Comparison of ENCODE assay signal across 19 cellular contexts in the genomic region with DNA sequence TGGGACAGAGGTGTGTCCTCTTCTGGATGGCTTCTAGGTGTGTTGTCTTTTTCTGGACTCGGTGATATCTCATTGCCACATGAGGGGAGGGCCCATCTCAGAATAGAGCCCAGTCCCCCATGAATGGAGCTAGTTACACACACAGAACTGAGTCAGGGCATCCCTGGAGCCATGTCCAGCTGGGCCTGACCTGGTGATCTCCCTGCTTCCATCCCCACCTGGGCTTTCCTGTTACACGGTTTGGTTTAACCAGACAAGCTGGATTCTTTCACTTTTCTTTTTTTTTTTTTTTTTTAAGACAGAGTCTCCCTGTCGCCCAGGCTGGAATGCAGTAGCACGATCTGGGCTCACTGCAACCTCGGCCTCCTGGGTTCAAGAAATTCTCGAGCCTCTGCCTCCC. TPM values are rescaled to one million over a fixed set of nuclear protein-coding genes. Genes with fewer than 3 reads are reported as not detected.
A peak's percentile ranks its signal among the peaks of the same experiment; 100 is the strongest.
DNase-seq lines count a peak whose midpoint lies in the region; ATAC-seq, FAIRE-seq and TF ChIP-seq lines count a peak whose summit lies in the region.
"Had no signal": no experiment of that assay in that cellular context is flagged by ENCODE, and none has a peak within 500 bp of the region (broad histone marks: within the 10 kb centered on the region; RNA-seq: fewer than 3 reads in every experiment).

No MANE protein-coding gene starts in this region.

- FAIRE-seq in endothelial cell of umbilical vein (lab: Jason Lieb, UNC), result no peak
- FAIRE-seq: A204.1 had no signal

- H3K9me3 ChIP-seq in BLaER1 (no peaks in the 10 kb centered on the region), GM23248 (ENCODE audit: low read depth) (no peaks in the 10 kb centered on the region), endothelial cell of umbilical vein (replicated peaks; ENCODE audit: control insufficient read depth, insufficient read depth, low read length) (no peaks in the 10 kb centered on the region), suprapubic skin (no peaks in the 10 kb centered on the region)
- H3K9me3 ChIP-seq: Peyer's patch had no signal

- H3K4me2 ChIP-seq in BLaER1, result peak overlapping the region; percentile 55
- H3K4me2 ChIP-seq in GM23248 (ENCODE audit: unreplicated experiment), result no peak overlapping the region
- no peak overlapping the region for H3K4me2 ChIP-seq in endothelial cell of umbilical vein (ENCODE audit: insufficient read depth, low read length)

- CTCF ChIA-PET in endothelial cell of umbilical vein (lab: Charles Lee), result interaction anchor here (1.2 to 1.4 kb wide), 2 partner anchors 31 to 140 kb away, joined by 3 to 4 read pairs; no protein-coding TSS in a partner anchor

- 83 to 90% methylated on average over 6 of the region's 6 CpGs for WGBS in GM23248 (ENCODE audit: low coverage in 1 of 2, low lambda C conversion rate in 2 of 2, missing lambda C conversion rate in 2 of 2), 2 experiments
- WGBS in suprapubic skin, result 78% methylated on average over 6 of the region's 6 CpGs

- dilution Hi-C loops in endothelial cell of umbilical vein (cut with MboI; ENCODE audit: extremely low pct_ligation_motif_present, low sequenced_read_pairs), result no loop called here

- H3K9me2 ChIP-seq in GM23248 (ENCODE audit: insufficient read depth), result no peaks in the 10 kb centered on the region

- no peaks in the 10 kb centered on the region for H3K9me1 ChIP-seq in endothelial cell of umbilical vein (replicated peaks; ENCODE audit: control insufficient read depth, extremely low read depth, insufficient read depth, low read length)

- POLR2A ChIA-PET in endothelial cell of umbilical vein (lab: Charles Lee), result no interaction called here

- H3K4me1 ChIP-seq in BLaER1 (peaks cover 33% of the 10 kb centered on the region), GM23248 (ENCODE audit: insufficient read depth) (peaks cover 10% of the 10 kb centered on the region), endothelial cell of umbilical vein (ENCODE audit: control insufficient read depth, extremely low read depth, insufficient read depth, low read length) (peaks cover 10% of the 10 kb centered on the region), suprapubic skin (no peaks in the 10 kb centered on the region)
- H3K4me1 ChIP-seq: Peyer's patch had no signal

- no peak for TF ChIP-seq EP300 in suprapubic skin (IDR thresholded peaks at IDR 0.05)

- DNase-seq in GM23248, result no peak
- no peak for DNase-seq in endothelial cell of umbilical vein (ENCODE audit: low read depth, low spot score)
- no peak for DNase-seq in suprapubic skin (ENCODE audit: low spot score in 2 of 2)
- DNase-seq in NCI-H446 treated with DMSO at 0.1 percent for 48 hours (lab: John Stamatoyannopoulos, UW), result no peak
- no peak for DNase-seq in NAMALWA (ENCODE audit: low spot score)
- DNase-seq: DMS153, GOT3, KG1, NCI-H1048, NCI-H1436 treated with DMSO at 0.1 percent for 48 hours, NCI-H2081 treated with DMSO at 0.1 percent for 48 hours, NCI-H510A treated with DMSO at 0.1 percent for 48 hours, NCI-H82, Peyer's patch had no signal

- H3K4me3 ChIP-seq in BLaER1 (no peak overlapping the region), GM23248 (no peak overlapping the region), endothelial cell of umbilical vein (replicated peaks in 1 of 3; ENCODE audit: insufficient read depth in 1 of 3, low read depth in 1 of 3, low read length in 3 of 3) (no peak overlapping the region), suprapubic skin (no peak overlapping the region)
- H3K4me3 ChIP-seq: Peyer's patch had no signal

- in situ Hi-C loops in GM23248 (cut with MboI), result no loop called here

- H3K27ac ChIP-seq in BLaER1 (no peak overlapping the region), GM23248 (peak overlapping the region; percentile 65; the same call in 1 of the 2 replicates), endothelial cell of umbilical vein (ENCODE audit: insufficient read depth, low read depth, low read length) (peak overlapping the region; percentile 47), suprapubic skin (peak overlapping the region; percentile 52)
- H3K27ac ChIP-seq: Peyer's patch had no signal

- no peak for TF ChIP-seq POLR2A in endothelial cell of umbilical vein (IDR thresholded peaks at IDR 0.05; ENCODE audit: low read depth, low read length)
- TF ChIP-seq POLR2A in suprapubic skin (IDR thresholded peaks at IDR 0.05), result no peak

- H2AFZ ChIP-seq in GM23248 (no peak overlapping the region), endothelial cell of umbilical vein (ENCODE audit: low read depth, low read length) (no peak overlapping the region)

- no TSS peak for BruUV-seq in endothelial cell of umbilical vein (replicated peaks; lab: Mats Ljungman, UMichigan)

- H3F3A ChIP-seq in GM23248 (ENCODE audit: insufficient read depth), result peaks cover 13% of the 10 kb centered on the region; the same call in 1 of the 2 replicates

- H3K9ac ChIP-seq in BLaER1 (no peak overlapping the region), GM23248 (no peak overlapping the region), endothelial cell of umbilical vein (replicated peaks; ENCODE audit: extremely low read depth, insufficient read depth, low read length) (no peak overlapping the region)

- no peaks in the 10 kb centered on the region; the same call in 1 of the 2 replicates for H4K20me1 ChIP-seq in BLaER1
- H4K20me1 ChIP-seq in GM23248 (ENCODE audit: insufficient read depth), result no peaks in the 10 kb centered on the region
- H4K20me1 ChIP-seq in endothelial cell of umbilical vein (replicated peaks; ENCODE audit: control insufficient read depth, extremely low read depth, insufficient read depth, low read length), result no peaks in the 10 kb centered on the region

- no peak for ATAC-seq in HG03439 (IDR thresholded peaks at IDR 0.05; ENCODE audit: unreplicated experiment)
- ATAC-seq: Right ventricle myocardium inferior had no signal

- H3K79me2 ChIP-seq in GM23248 (ENCODE audit: insufficient read depth) (no peaks in the 10 kb centered on the region), endothelial cell of umbilical vein (ENCODE audit: control insufficient read depth, insufficient read depth, low read length) (no peaks in the 10 kb centered on the region)

- no peak for TF ChIP-seq CTCF in endothelial cell of umbilical vein (IDR thresholded peaks at IDR 0.05; ENCODE audit: extremely low read depth in 1 of 2, insufficient read depth in 1 of 2, low read depth in 1 of 2, low read length in 2 of 2)
- no peak for TF ChIP-seq CTCF in suprapubic skin (IDR thresholded peaks at IDR 0.05)

- intact Hi-C loops in endothelial cell of umbilical vein (cut with micrococcal nuclease), result no loop called here

- H3K36me3 ChIP-seq in BLaER1 (no peaks in the 10 kb centered on the region), GM23248 (ENCODE audit: low read depth) (no peaks in the 10 kb centered on the region), endothelial cell of umbilical vein (ENCODE audit: control insufficient read depth in 2 of 2, extremely low read depth in 1 of 2, insufficient read depth in 2 of 2, low read length in 2 of 2) (no peaks in the 10 kb centered on the region), suprapubic skin (no peaks in the 10 kb centered on the region)
- H3K36me3 ChIP-seq: Peyer's patch had no signal

- H3K27me3 ChIP-seq in BLaER1 (peaks cover 24% of the 10 kb centered on the region), GM23248 (replicated peaks; ENCODE audit: insufficient read depth) (no peaks in the 10 kb centered on the region), endothelial cell of umbilical vein (ENCODE audit: control insufficient read depth in 2 of 2, insufficient read depth in 2 of 2, low read length in 2 of 2) (no peaks in the 10 kb centered on the region), suprapubic skin (no peaks in the 10 kb centered on the region)
- H3K27me3 ChIP-seq: Peyer's patch had no signal

TF ChIP-seq in endothelial cell of umbilical vein, 7 proteins besides CTCF, POLR2A, EP300 and RAD21:
- TF ChIP-seq, protein P1, sequence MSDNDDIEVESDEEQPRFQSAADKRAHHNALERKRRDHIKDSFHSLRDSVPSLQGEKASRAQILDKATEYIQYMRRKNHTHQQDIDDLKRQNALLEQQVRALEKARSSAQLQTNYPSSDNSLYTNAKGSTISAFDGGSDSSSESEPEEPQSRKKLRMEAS (IDR thresholded peaks at IDR 0.05; ENCODE audit: insufficient read depth, insufficient read length), result no peak
- TF ChIP-seq MYC (IDR thresholded peaks at IDR 0.05; ENCODE audit: low read depth, low read length), result no peak
- no peak for TF ChIP-seq GATA2 (IDR thresholded peaks at IDR 0.05; ENCODE audit: insufficient read depth, insufficient read length, low read depth, low read length)
- TF ChIP-seq EZH2 (IDR thresholded peaks at IDR 0.05; ENCODE audit: borderline replicate concordance, low read depth, low read length, severe bottlenecking), result no peak
- TF ChIP-seq POLR2AphosphoS5 (IDR thresholded peaks at IDR 0.05; ENCODE audit: insufficient read depth, low read depth, low read length), result no peak
- TF ChIP-seq JUN (IDR thresholded peaks at IDR 0.05; ENCODE audit: borderline replicate concordance, insufficient read depth, insufficient read length, low read depth), result no peak
- TF ChIP-seq FOS (IDR thresholded peaks at IDR 0.05; ENCODE audit: borderline replicate concordance, insufficient read depth, low read length), result no peak

RNA-seq across cellular contexts. Expression of a gene that starts 6.1 kb away (rescaled TPM):
- total RNA-seq in GM23248 (2014; rRNA removed; shearing (Covaris generic)), result 10.9 and 18.6 TPM in 2 replicates
- polyA plus RNA-seq in GM23248 (2016; fragmentation: Nextera tagmentation; extraction: Ambion mirVana) (14.8 and 15.4 TPM in 2 replicates), endothelial cell of umbilical vein (5.4 and 8.7 TPM in 2 replicates)
- total RNA-seq in endothelial cell of umbilical vein (18.8 and 20.7 TPM in 2 replicates), suprapubic skin (10 to 100 TPM in 2 of 4 donors, 1 to 10 TPM in 2; 6.7 to 11.6 (median 8.8) TPM)
- polyA plus RNA-seq in endothelial cell of umbilical vein (2011; cell fraction: cytosol; rRNA removed), result 3.1 and 5.6 TPM in 2 replicates
- 4.2 and 4.4 TPM in 2 replicates for polyA plus RNA-seq in endothelial cell of umbilical vein (2011; cell fraction: nucleus; rRNA removed)
- 9.8 and 17.1 TPM in 2 replicates for polyA plus RNA-seq in endothelial cell of umbilical vein (2012)
- polyA minus RNA-seq in endothelial cell of umbilical vein, result 2.4 and 3.9 TPM in 2 replicates
- 9.6 TPM for polyA minus RNA-seq in endothelial cell of umbilical vein (2011; cell fraction: cytosol; rRNA and poly(A)+ RNA removed)
- 2.4 and 5.2 TPM in 2 replicates for polyA minus RNA-seq in endothelial cell of umbilical vein (2011; cell fraction: nucleus; rRNA and poly(A)+ RNA removed)
- polyA plus RNA-seq: CD14-positive monocyte had no signal
